8 cellular contexts compared by ENCODE assay signal in genomic region chr1:245953876-245954660, GRCh38.
DNase-seq lines count a peak whose midpoint lies in the region; ATAC-seq, FAIRE-seq and TF ChIP-seq lines count a peak whose summit lies in the region.

No MANE protein-coding gene starts in this region.

- no peak for TF ChIP-seq CTCF in HepG2 (CRISPR knock-in tag; IDR thresholded peaks at IDR 0.05)
- TF ChIP-seq CTCF in neural progenitor cell (IDR thresholded peaks at IDR 0.05) = no peak

- no peaks in the 10 kb centered on the region for H3K27me3 Mint-ChIP-seq in activated CD4-positive, alpha-beta T cell treated with anti-CD3 and anti-CD28 coated beads for 36 hours
- no peaks in the 10 kb centered on the region for H3K27me3 Mint-ChIP-seq in activated CD4-positive, alpha-beta memory T cell treated with anti-CD3 and anti-CD28 coated beads, Interleukin-2, amount 10 ng/mL, durations not matched to agents 7 days and 5 days
- H3K27me3 Mint-ChIP-seq in neural progenitor cell (ENCODE audit: insufficient read depth, low read depth) = no peaks in the 10 kb centered on the region

- no peaks in the 10 kb centered on the region for H3K36me3 ChIP-seq in HepG2 (replicated peaks in 1 of 2; ENCODE audit: control insufficient read depth in 1 of 2, insufficient read depth in 2 of 2, low read length in 2 of 2)
- H3K36me3 ChIP-seq in neural progenitor cell = no peaks in the 10 kb centered on the region

- no peak for TF ChIP-seq EP300 in HepG2 (IDR thresholded peaks at IDR 0.05; ENCODE audit: low read depth in 2 of 2, low read length in 2 of 2)
- no peak for TF ChIP-seq EP300 in HepG2 (CRISPR knock-in tag; IDR thresholded peaks at IDR 0.05; ENCODE audit: borderline replicate concordance)

- H3K27ac ChIP-seq in HepG2 (ENCODE audit: extremely low read length, insufficient read depth, low read length) = no peak overlapping the region
- no peak overlapping the region for H3K27ac ChIP-seq in neural progenitor cell

- intact Hi-C loops in activated CD4-positive, alpha-beta T cell treated with anti-CD3 and anti-CD28 coated beads for 36 hours (cut with DNase I, micrococcal nuclease) = loop anchor here in 1 of 2 experiments (10.0 kb wide), 1 partner anchor 611 kb away; the partner anchor contains the start of genes CNST and TFB2M
- intact Hi-C loops in HepG2 (cut with micrococcal nuclease; ENCODE audit: unreplicated experiment) = loop anchor here (10.0 kb wide), 1 partner anchor 59 kb away; no protein-coding TSS in a partner anchor

- DNase-seq in activated CD4-positive, alpha-beta T cell treated with anti-CD3 and anti-CD28 coated beads for 36 hours = no peak
- DNase-seq in activated CD4-positive, alpha-beta T cell treated with anti-CD3 and anti-CD28 coated beads, Interleukin-2, amount 50 U/mL, for 1 hour = no peak
- DNase-seq in activated CD4-positive, alpha-beta memory T cell treated with anti-CD3 and anti-CD28 coated beads, Interleukin-2, amount 10 ng/mL, durations not matched to agents 7 days and 5 days = peak; percentile 30
- DNase-seq in HepG2 (ENCODE audit: low spot score) (no peak), neural progenitor cell (ENCODE audit: low spot score) (no peak), islet precursor cell (no peak), mucosa of gallbladder (ENCODE audit: low spot score) (no peak)

- H2AFZ ChIP-seq in HepG2 (ENCODE audit: low read length) (no peak overlapping the region), neural progenitor cell (replicated peaks) (no peak overlapping the region)

- H3K4me3 Mint-ChIP-seq in activated CD4-positive, alpha-beta T cell treated with anti-CD3 and anti-CD28 coated beads for 36 hours = peak overlapping the region; percentile 54
- peak overlapping the region; percentile 61 for H3K4me3 Mint-ChIP-seq in activated CD4-positive, alpha-beta memory T cell treated with anti-CD3 and anti-CD28 coated beads, Interleukin-2, amount 10 ng/mL, durations not matched to agents 7 days and 5 days
- H3K4me3 Mint-ChIP-seq in neural progenitor cell = no peak overlapping the region

- peak; percentile 43 for ATAC-seq in activated CD4-positive, alpha-beta T cell treated with anti-CD3 and anti-CD28 coated beads for 36 hours
- ATAC-seq in HG03025 (IDR thresholded peaks at IDR 0.05; ENCODE audit: low FRiP score, unreplicated experiment) (peak; percentile 44), HepG2 (no peak)

- no TSS peak for BruUV-seq in HepG2 (replicated peaks; lab: Mats Ljungman, UMichigan)

- no peaks in the 10 kb centered on the region for H4K20me1 ChIP-seq in HepG2 (ENCODE audit: insufficient read depth, low read length)
- H4K20me1 ChIP-seq in neural progenitor cell (ENCODE audit: low read depth) = no peaks in the 10 kb centered on the region

- H3K79me2 ChIP-seq in HepG2 (ENCODE audit: insufficient read depth, low read length) (no peaks in the 10 kb centered on the region), neural progenitor cell (ENCODE audit: low read depth) (no peaks in the 10 kb centered on the region)

- peak; percentile 36 for FAIRE-seq in HepG2 (lab: Jason Lieb, UNC)

- TF ChIP-seq POLR2A in HepG2 (IDR thresholded peaks at IDR 0.05; ENCODE audit: insufficient read depth in 1 of 2, low read depth in 2 of 2, low read length in 2 of 2) = no peak

- H3K27ac Mint-ChIP-seq in activated CD4-positive, alpha-beta T cell treated with anti-CD3 and anti-CD28 coated beads for 36 hours = peak overlapping the region; percentile 88
- H3K27ac Mint-ChIP-seq in activated CD4-positive, alpha-beta memory T cell treated with anti-CD3 and anti-CD28 coated beads, Interleukin-2, amount 10 ng/mL, durations not matched to agents 7 days and 5 days = peak overlapping the region; percentile 86
- no peak overlapping the region for H3K27ac Mint-ChIP-seq in neural progenitor cell

- H3K9me3 Mint-ChIP-seq in activated CD4-positive, alpha-beta T cell treated with anti-CD3 and anti-CD28 coated beads for 36 hours (ENCODE audit: low read depth) = no peaks in the 10 kb centered on the region
- H3K9me3 Mint-ChIP-seq in activated CD4-positive, alpha-beta memory T cell treated with anti-CD3 and anti-CD28 coated beads, Interleukin-2, amount 10 ng/mL, durations not matched to agents 7 days and 5 days = no peaks in the 10 kb centered on the region
- H3K9me3 Mint-ChIP-seq in neural progenitor cell = no peaks in the 10 kb centered on the region

- no peaks in the 10 kb centered on the region for H3K36me3 Mint-ChIP-seq in activated CD4-positive, alpha-beta T cell treated with anti-CD3 and anti-CD28 coated beads for 36 hours (ENCODE audit: low read depth)
- H3K36me3 Mint-ChIP-seq in activated CD4-positive, alpha-beta memory T cell treated with anti-CD3 and anti-CD28 coated beads, Interleukin-2, amount 10 ng/mL, durations not matched to agents 7 days and 5 days (ENCODE audit: low read depth) = no peaks in the 10 kb centered on the region
- peaks cover 4% of the 10 kb centered on the region for H3K36me3 Mint-ChIP-seq in neural progenitor cell

- no peak overlapping the region for H3K9ac ChIP-seq in HepG2 (ENCODE audit: insufficient read depth, low read depth, low read length)
- H3K9ac ChIP-seq in neural progenitor cell = no peak overlapping the region

- H3K27me3 ChIP-seq in HepG2 (ENCODE audit: control insufficient read depth in 1 of 2, insufficient read depth in 2 of 2, low read length in 2 of 2) = no peaks in the 10 kb centered on the region
- H3K27me3 ChIP-seq in neural progenitor cell = no peaks in the 10 kb centered on the region

- CTCF ChIA-PET in activated CD4-positive, alpha-beta T cell treated with anti-CD3 and anti-CD28 coated beads for 36 hours (lab: Charles Lee) = no interaction called here
- CTCF ChIA-PET in activated CD4-positive, alpha-beta memory T cell treated with anti-CD3 and anti-CD28 coated beads, Interleukin-2, amount 10 ng/mL, durations not matched to agents 7 days and 5 days (lab: Charles Lee) = no interaction called here
- CTCF ChIA-PET in HepG2 (lab: Yijun Ruan, JAX; ENCODE audit: low intra/inter-chr PET ratio, low total read pairs) = no interaction called here

- WGBS in HepG2 (ENCODE audit: low lambda C conversion rate) = 85% methylated on average over 7 of the region's 8 CpGs

- H3K4me1 ChIP-seq in HepG2 (ENCODE audit: insufficient read depth, low read length) = no peaks in the 10 kb centered on the region
- no peaks in the 10 kb centered on the region for H3K4me1 ChIP-seq in neural progenitor cell

- H3K4me3 ChIP-seq in HepG2 (replicated peaks in 1 of 3; ENCODE audit: insufficient read depth in 1 of 3, low read depth in 2 of 3, low read length in 3 of 3) (no peak overlapping the region), neural progenitor cell (no peak overlapping the region)

- H3K9me3 ChIP-seq in HepG2 (ENCODE audit: low read length) = no peaks in the 10 kb centered on the region
- no peaks in the 10 kb centered on the region for H3K9me3 ChIP-seq in neural progenitor cell (ENCODE audit: low read depth)

- H3F3A ChIP-seq in neural progenitor cell (ENCODE audit: low read depth) = no peaks in the 10 kb centered on the region

- peaks cover 25% of the 10 kb centered on the region for H3K4me1 Mint-ChIP-seq in activated CD4-positive, alpha-beta T cell treated with anti-CD3 and anti-CD28 coated beads for 36 hours
- peaks cover 26% of the 10 kb centered on the region for H3K4me1 Mint-ChIP-seq in activated CD4-positive, alpha-beta memory T cell treated with anti-CD3 and anti-CD28 coated beads, Interleukin-2, amount 10 ng/mL, durations not matched to agents 7 days and 5 days
- H3K4me1 Mint-ChIP-seq in neural progenitor cell = peaks cover 2% of the 10 kb centered on the region

- TF ChIP-seq RAD21 in HepG2 (CRISPR knock-in tag; IDR thresholded peaks at IDR 0.05) = no peak

- H3K4me2 ChIP-seq in HepG2 (ENCODE audit: low read depth, low read length) (no peak overlapping the region), neural progenitor cell (no peak overlapping the region)

- POLR2A ChIA-PET in activated CD4-positive, alpha-beta T cell treated with anti-CD3 and anti-CD28 coated beads for 36 hours (lab: Charles Lee) = no interaction called here
- POLR2A ChIA-PET in activated CD4-positive, alpha-beta memory T cell treated with anti-CD3 and anti-CD28 coated beads, Interleukin-2, amount 10 ng/mL, durations not matched to agents 7 days and 5 days (lab: Charles Lee) = interaction anchor here (0.7 kb wide), 2 partner anchors 770 to 984 kb away, joined by 3 read pairs; partner anchors contain the start of gene SCCPDH
- POLR2A ChIA-PET in HepG2 (lab: Yijun Ruan, JAX) = no interaction called here

- in situ Hi-C loops in HepG2 (cut with HindIII; ENCODE audit: extremely low pct_ligation_motif_present, low pct_unique_long_range_greater_than_20kb) = no loop called here

TF ChIP-seq in HepG2, 621 proteins besides CTCF, POLR2A, EP300 and RAD21 (continues in another document):
- TF ChIP-seq MEIS2 (CRISPR knock-in tag; IDR thresholded peaks at IDR 0.05) (no peak), ZNF749 (CRISPR knock-in tag; IDR thresholded peaks at IDR 0.05; ENCODE audit: borderline replicate concordance) (no peak), ZNF253 (CRISPR knock-in tag; IDR thresholded peaks at IDR 0.05; ENCODE audit: borderline replicate concordance) (no peak), RAD51 (IDR thresholded peaks at IDR 0.05; ENCODE audit: borderline replicate concordance) (no peak), ZMYM3 (CRISPR knock-in tag; IDR thresholded peaks at IDR 0.05) (no peak), MEIS1 (CRISPR knock-in tag; IDR thresholded peaks at IDR 0.05; ENCODE audit: borderline replicate concordance) (no peak), ZBTB38 (CRISPR knock-in tag; IDR thresholded peaks at IDR 0.05) (no peak), RBM39 (IDR thresholded peaks at IDR 0.05; ENCODE audit: low read depth, low read length, poor library complexity, severe bottlenecking) (no peak), SIX4 (CRISPR knock-in tag; IDR thresholded peaks at IDR 0.05) (no peak), SMARCC2 (IDR thresholded peaks at IDR 0.05) (no peak)
